Comparison of ENCODE assay signal across 27 cellular contexts in genomic region chr4:62571494-62571893, GRCh38.
DNase-seq lines count a peak whose midpoint lies in the region; ATAC-seq, FAIRE-seq and TF ChIP-seq lines count a peak whose summit lies in the region.
"Had no signal": no experiment of that assay in that cellular context is flagged by ENCODE, and none has a peak within 500 bp of the region (broad histone marks: within the 10 kb centered on the region; RNA-seq: fewer than 3 reads in every experiment).

No MANE protein-coding gene starts in this region.

- no peaks in the 10 kb centered on the region for H3K36me3 ChIP-seq in HepG2 (replicated peaks in 1 of 2; ENCODE audit: control insufficient read depth in 1 of 2, insufficient read depth in 2 of 2, low read length in 2 of 2)
- H3K36me3 ChIP-seq in right lobe of liver: no peaks in the 10 kb centered on the region
- no peaks in the 10 kb centered on the region for H3K36me3 ChIP-seq in small intestine (ENCODE audit: control insufficient read depth in 2 of 2, insufficient read depth in 2 of 2, low read length in 2 of 2)
- H3K36me3 ChIP-seq: BE2C; BLaER1 treated with 17β-estradiol and CSF1 and Interleukin-3, amounts not matched to agents 10 nM and 100 nM had no signal

- no peaks in the 10 kb centered on the region for H3K9me3 ChIP-seq in HepG2 (ENCODE audit: low read length)
- H3K9me3 ChIP-seq in right lobe of liver: no peaks in the 10 kb centered on the region
- H3K9me3 ChIP-seq in small intestine (ENCODE audit: control insufficient read depth, low read depth): no peaks in the 10 kb centered on the region
- H3K9me3 ChIP-seq: A549; BE2C; BLaER1 treated with 17β-estradiol and CSF1 and Interleukin-3, amounts not matched to agents 10 nM and 100 nM had no signal

- POLR2A ChIA-PET in HepG2 (lab: Yijun Ruan, JAX): no interaction called here

- in situ Hi-C loops in HepG2 (cut with HindIII; ENCODE audit: extremely low pct_ligation_motif_present, low pct_unique_long_range_greater_than_20kb): no loop called here

- WGBS in HepG2 (ENCODE audit: low lambda C conversion rate): no CpG with 5 or more reads among the region's 4 CpGs
- WGBS in right lobe of liver (ENCODE audit: insufficient coverage, low coverage, low lambda C conversion rate, missing lambda C conversion rate): no CpG with 5 or more reads among the region's 4 CpGs
- 23 to 63% (median 36%) methylated on average over 4 of the region's 4 CpGs for WGBS in small intestine, 3 donors

- ATAC-seq in HepG2 (peak; percentile 100), right lobe of liver (no peak), left colon (peak; percentile 90)
- ATAC-seq in activated naive CD4-positive, alpha-beta T cell treated with anti-CD3 and anti-CD28 coated beads, Interleukin-2, amount 50 U/mL, for 72 hours: no peak
- ATAC-seq: A549 had no signal

- H3K27ac ChIP-seq in HepG2 (ENCODE audit: extremely low read length, insufficient read depth, low read length): no peak overlapping the region
- H3K27ac ChIP-seq in right lobe of liver: no peak overlapping the region
- H3K27ac ChIP-seq in small intestine (ENCODE audit: low read depth in 1 of 2, low read length in 1 of 2): no peak overlapping the region
- H3K27ac ChIP-seq: A549; BLaER1 treated with 17β-estradiol and CSF1 and Interleukin-3, amounts not matched to agents 10 nM and 100 nM; GM23248 had no signal

- no peaks in the 10 kb centered on the region for H4K20me1 ChIP-seq in HepG2 (ENCODE audit: insufficient read depth, low read length)
- H4K20me1 ChIP-seq: BLaER1 treated with 17β-estradiol and CSF1 and Interleukin-3, amounts not matched to agents 10 nM and 100 nM had no signal

- H3K9me3 Mint-ChIP-seq in activated naive CD4-positive, alpha-beta T cell treated with anti-CD3 and anti-CD28 coated beads for 36 hours: peaks cover 18% of the 10 kb centered on the region
- peaks cover 28 to 40% of the 10 kb centered on the region in 2 donors for H3K9me3 Mint-ChIP-seq in activated naive CD4-positive, alpha-beta T cell treated with anti-CD3 and anti-CD28 coated beads, Interleukin-2, amount 50 U/mL, for 72 hours

- DNase-seq in HepG2 (ENCODE audit: low spot score) (peak; percentile 55), right lobe of liver (no peak), left colon (peak in 1 of 2 donors; percentile 23), small intestine (peak; percentile 75), NCI-H1436 (lab: John Stamatoyannopoulos, UW) (no peak)
- DNase-seq in activated naive CD4-positive, alpha-beta T cell treated with anti-CD3 and anti-CD28 coated beads for 36 hours: no peak
- DNase-seq in activated naive CD4-positive, alpha-beta T cell treated with anti-CD3 and anti-CD28 coated beads, Interleukin-2, amount 50 U/mL, for 72 hours (ENCODE audit: low spot score in 2 of 2): no peak
- DNase-seq: 8988T; ACHN; AML-193; BE2C; Calu3; CD4-positive, alpha-beta T cell; CD8-positive, alpha-beta memory T cell; DMS53; DMS79 treated with DMSO at 0.1 percent for 48 hours; GF-D8; GM23248; H7; HCEC 1CT had no signal

- no peak overlapping the region for H3K9ac ChIP-seq in HepG2 (ENCODE audit: insufficient read depth, low read depth, low read length)
- H3K9ac ChIP-seq: BLaER1 treated with 17β-estradiol and CSF1 and Interleukin-3, amounts not matched to agents 10 nM and 100 nM; GM23248 had no signal

- no peak for TF ChIP-seq RAD21 in HepG2 (CRISPR knock-in tag; IDR thresholded peaks at IDR 0.05)

- BruUV-seq in HepG2 (replicated peaks; lab: Mats Ljungman, UMichigan): no TSS peak

- H3K36me3 Mint-ChIP-seq in activated naive CD4-positive, alpha-beta T cell treated with anti-CD3 and anti-CD28 coated beads for 36 hours (ENCODE audit: low read depth): no peaks in the 10 kb centered on the region
- peaks cover 0 to 5% of the 10 kb centered on the region in 2 donors for H3K36me3 Mint-ChIP-seq in activated naive CD4-positive, alpha-beta T cell treated with anti-CD3 and anti-CD28 coated beads, Interleukin-2, amount 50 U/mL, for 72 hours
- H3K36me3 Mint-ChIP-seq: CD14-positive monocyte; CD8-positive, alpha-beta memory T cell had no signal

- TF ChIP-seq EP300 in HepG2 (IDR thresholded peaks at IDR 0.05; ENCODE audit: low read depth in 2 of 2, low read length in 2 of 2) (no peak), HepG2 (CRISPR knock-in tag; IDR thresholded peaks at IDR 0.05; ENCODE audit: borderline replicate concordance) (no peak)

- no peak overlapping the region for H3K4me3 ChIP-seq in HepG2 (replicated peaks in 1 of 3; ENCODE audit: insufficient read depth in 1 of 3, low read depth in 2 of 3, low read length in 3 of 3)
- no peak overlapping the region for H3K4me3 ChIP-seq in right lobe of liver
- no peak overlapping the region for H3K4me3 ChIP-seq in small intestine (ENCODE audit: low read depth in 1 of 2, low read length in 2 of 2)
- H3K4me3 ChIP-seq: A549; BLaER1 treated with 17β-estradiol and CSF1 and Interleukin-3, amounts not matched to agents 10 nM and 100 nM; GM23248 had no signal

- no peaks in the 10 kb centered on the region for H3K27me3 Mint-ChIP-seq in activated naive CD4-positive, alpha-beta T cell treated with anti-CD3 and anti-CD28 coated beads for 36 hours (ENCODE audit: low read depth)
- H3K27me3 Mint-ChIP-seq: CD4-positive, alpha-beta T cell; CD8-positive, alpha-beta memory T cell had no signal

- H3K4me3 Mint-ChIP-seq in activated naive CD4-positive, alpha-beta T cell treated with anti-CD3 and anti-CD28 coated beads for 36 hours: no peak overlapping the region
- H3K4me3 Mint-ChIP-seq: CD14-positive monocyte; CD4-positive, alpha-beta T cell; CD8-positive, alpha-beta memory T cell had no signal

- no peak overlapping the region for H3K27ac Mint-ChIP-seq in activated naive CD4-positive, alpha-beta T cell treated with anti-CD3 and anti-CD28 coated beads for 36 hours
- H3K27ac Mint-ChIP-seq in activated naive CD4-positive, alpha-beta T cell treated with anti-CD3 and anti-CD28 coated beads, Interleukin-2, amount 50 U/mL, for 72 hours: no peak overlapping the region
- H3K27ac Mint-ChIP-seq: CD14-positive monocyte; CD4-positive, alpha-beta T cell; CD8-positive, alpha-beta memory T cell had no signal

- peaks cover 11% of the 10 kb centered on the region for H3K4me1 ChIP-seq in HepG2 (ENCODE audit: insufficient read depth, low read length)
- H3K4me1 ChIP-seq in right lobe of liver: no peaks in the 10 kb centered on the region
- H3K4me1 ChIP-seq in small intestine (ENCODE audit: control insufficient read depth in 2 of 2, insufficient read depth in 1 of 2, low read depth in 1 of 2, low read length in 1 of 2): no peaks in the 10 kb centered on the region
- H3K4me1 ChIP-seq: A549; BE2C; BLaER1 treated with 17β-estradiol and CSF1 and Interleukin-3, amounts not matched to agents 10 nM and 100 nM had no signal

- H3K79me2 ChIP-seq in HepG2 (ENCODE audit: insufficient read depth, low read length): no peaks in the 10 kb centered on the region

- no peaks in the 10 kb centered on the region for H3K27me3 ChIP-seq in HepG2 (ENCODE audit: control insufficient read depth in 1 of 2, insufficient read depth in 2 of 2, low read length in 2 of 2)
- no peaks in the 10 kb centered on the region for H3K27me3 ChIP-seq in right lobe of liver
- H3K27me3 ChIP-seq in small intestine (ENCODE audit: control insufficient read depth in 2 of 2, insufficient read depth in 2 of 2, low read length in 2 of 2): no peaks in the 10 kb centered on the region
- H3K27me3 ChIP-seq: BE2C; BLaER1 treated with 17β-estradiol and CSF1 and Interleukin-3, amounts not matched to agents 10 nM and 100 nM had no signal

- H3K4me1 Mint-ChIP-seq in activated naive CD4-positive, alpha-beta T cell treated with anti-CD3 and anti-CD28 coated beads for 36 hours (ENCODE audit: low read depth): no peaks in the 10 kb centered on the region
- H3K4me1 Mint-ChIP-seq: CD14-positive monocyte; CD8-positive, alpha-beta memory T cell had no signal

- H3K4me2 ChIP-seq in HepG2 (ENCODE audit: low read depth, low read length): no peak overlapping the region
- H3K4me2 ChIP-seq: A549; BLaER1 treated with 17β-estradiol and CSF1 and Interleukin-3, amounts not matched to agents 10 nM and 100 nM had no signal

- TF ChIP-seq POLR2A in HepG2 (IDR thresholded peaks at IDR 0.05; ENCODE audit: insufficient read depth in 1 of 2, low read depth in 2 of 2, low read length in 2 of 2) (no peak), right lobe of liver (IDR thresholded peaks at IDR 0.05) (no peak)

- CTCF ChIA-PET in HepG2 (lab: Yijun Ruan, JAX; ENCODE audit: low intra/inter-chr PET ratio, low total read pairs): no interaction called here
- CTCF ChIA-PET in activated naive CD4-positive, alpha-beta T cell treated with anti-CD3 and anti-CD28 coated beads for 36 hours (lab: Charles Lee): no interaction called here

- TF ChIP-seq CTCF in HepG2 (CRISPR knock-in tag; IDR thresholded peaks at IDR 0.05): no peak
- no peak for TF ChIP-seq CTCF in right lobe of liver (IDR thresholded peaks at IDR 0.05)

- peak; percentile 34 for FAIRE-seq in HepG2 (lab: Jason Lieb, UNC)
- no peak for FAIRE-seq in small intestine (lab: Jason Lieb, UNC)
- FAIRE-seq: A549, GM12891, GM18507, GM19239, H1 had no signal

- H2AFZ ChIP-seq in HepG2 (ENCODE audit: low read length): no peak overlapping the region
- H2AFZ ChIP-seq: GM23248 had no signal

- intact Hi-C loops in HepG2 (cut with micrococcal nuclease; ENCODE audit: unreplicated experiment): no loop called here
- intact Hi-C loops in right lobe of liver (cut with DNase I): no loop called here
- intact Hi-C loops in left colon (cut with DNase I, micrococcal nuclease): no loop called here
- intact Hi-C loops in activated naive CD4-positive, alpha-beta T cell treated with anti-CD3 and anti-CD28 coated beads for 36 hours (cut with micrococcal nuclease): no loop called here

TF ChIP-seq in HepG2, 621 proteins besides CTCF, POLR2A, EP300 and RAD21 (continues in another document):
- TF ChIP-seq HNF4A (CRISPR knock-in tag; IDR thresholded peaks at IDR 0.05) (peak; percentile 51; the same call in 1 of the 2 replicates), RXRB (CRISPR knock-in tag; IDR thresholded peaks at IDR 0.05; ENCODE audit: borderline replicate concordance) (no peak)

Comparison
In these comparisons a context has a peak if more than half of its experiments do, and no peak if none do; other contexts are left out.
1. ATAC-seq: peak in HepG2 (single experiment) and left colon (single experiment); none in right lobe of liver (0 of 4) and activated naive CD4-positive, alpha-beta T cell treated with anti-CD3 and anti-CD28 coated beads, Interleukin-2, amount 50 U/mL, for 72 hours (0 of 2).
2. DNase-seq: peak in HepG2 (single experiment) and small intestine (single experiment); none in right lobe of liver (0 of 3), activated naive CD4-positive, alpha-beta T cell treated with anti-CD3 and anti-CD28 coated beads for 36 hours (single experiment), activated naive CD4-positive, alpha-beta T cell treated with anti-CD3 and anti-CD28 coated beads, Interleukin-2, amount 50 U/mL, for 72 hours (0 of 2) and NCI-H1436 (single experiment).